14 cellular contexts compared by ENCODE assay signal in the genomic region with DNA sequence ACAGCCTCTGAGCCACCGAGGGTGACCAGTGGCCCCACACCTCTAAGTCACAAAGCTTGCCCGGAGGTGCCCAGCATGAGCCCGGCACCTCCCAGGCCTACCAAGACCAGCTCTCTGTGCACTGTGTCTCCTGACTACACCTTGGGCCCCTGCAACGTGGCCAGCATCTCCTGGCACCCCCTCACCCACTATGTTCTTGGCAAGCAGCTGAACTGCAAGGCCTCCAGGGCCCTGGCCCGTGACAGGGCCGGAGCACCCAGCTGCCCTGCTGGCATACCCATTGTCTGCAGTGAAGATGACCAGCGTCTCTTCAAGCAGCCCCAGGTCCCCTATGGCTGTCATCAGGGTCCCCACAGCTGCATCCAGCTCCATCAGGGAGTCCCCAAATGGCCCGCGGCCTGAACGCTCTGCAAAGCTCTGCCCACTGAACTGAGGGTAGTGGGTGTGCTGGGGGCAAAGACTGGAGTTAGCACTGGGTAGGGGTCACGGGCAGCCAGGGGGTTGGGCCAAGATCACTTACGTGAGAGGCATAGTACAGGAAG. TPM values are rescaled to one million over a fixed set of nuclear protein-coding genes. Genes with fewer than 3 reads are reported as not detected.
A peak's percentile ranks its signal among the peaks of the same experiment; 100 is the strongest.
DNase-seq lines count a peak whose midpoint lies in the region; ATAC-seq, FAIRE-seq and TF ChIP-seq lines count a peak whose summit lies in the region.
"Had no signal": no experiment of that assay in that cellular context is flagged by ENCODE, and none has a peak within 500 bp of the region (broad histone marks: within the 10 kb centered on the region; RNA-seq: fewer than 3 reads in every experiment).

No MANE protein-coding gene starts in this region.

- no peaks in the 10 kb centered on the region for H3K27me3 Mint-ChIP-seq in activated T-helper 1 cell treated with anti-CD3 and anti-CD28 coated beads, Interleukin-12 subunit alpha, Interleukin-12 subunit beta, Interleukin-2, Interleukin-4 antibody, amounts not matched to agents 30 ng/mL and 10 ng/mL and 1 ng/mL, durations not matched to agents 14 hours and 24 hours and 36 hours (ENCODE audit: insufficient read depth)

- POLR2A ChIA-PET in HepG2 (lab: Yijun Ruan, JAX): interaction anchor here (1.4 to 4.2 kb wide), 2 partner anchors 14 to 73 kb away, joined by 5 to 56 read pairs; no protein-coding TSS in a partner anchor

- H3K36me3 ChIP-seq in HepG2 (replicated peaks in 1 of 2; ENCODE audit: control insufficient read depth in 1 of 2, insufficient read depth in 2 of 2, low read length in 2 of 2): no peaks in the 10 kb centered on the region
- H3K36me3 ChIP-seq in right lobe of liver: no peaks in the 10 kb centered on the region
- peaks cover 0 to 27% of the 10 kb centered on the region in 2 experiments for H3K36me3 ChIP-seq in mesenchymal stem cell (ENCODE audit: control insufficient read depth in 1 of 2, insufficient read depth in 2 of 2, low read depth in 1 of 2, low read length in 2 of 2)

- H3K4me3 ChIP-seq in HepG2 (replicated peaks in 1 of 3; ENCODE audit: insufficient read depth in 1 of 3, low read depth in 2 of 3, low read length in 3 of 3) (peak overlapping the region in 1 of 3 experiments; percentile 88; a peak in 1 of 6 replicates), right lobe of liver (no peak overlapping the region), mesenchymal stem cell (ENCODE audit: insufficient read depth in 1 of 2, low read depth in 1 of 2, low read length in 2 of 2) (no peak overlapping the region)

- no peaks in the 10 kb centered on the region; a peak in 1 of 5 replicates for H3K27me3 ChIP-seq in HepG2 (ENCODE audit: control insufficient read depth in 1 of 2, insufficient read depth in 2 of 2, low read length in 2 of 2)
- H3K27me3 ChIP-seq in right lobe of liver: no peaks in the 10 kb centered on the region
- peaks cover 7 to 15% of the 10 kb centered on the region in 2 experiments for H3K27me3 ChIP-seq in mesenchymal stem cell (ENCODE audit: control insufficient read depth in 1 of 2, insufficient read depth in 1 of 2, low read length in 2 of 2)

- H2BK12ac ChIP-seq in mesenchymal stem cell (ENCODE audit: low read length in 2 of 2): no peak overlapping the region

- no peak for FAIRE-seq in HepG2 (lab: Jason Lieb, UNC)
- FAIRE-seq: islet of Langerhans had no signal

- H3K9ac ChIP-seq in HepG2 (ENCODE audit: insufficient read depth, low read depth, low read length): no peak overlapping the region
- no peak overlapping the region for H3K9ac ChIP-seq in mesenchymal stem cell (ENCODE audit: low read length)

- no peak overlapping the region for H3K14ac ChIP-seq in mesenchymal stem cell (ENCODE audit: low read length in 2 of 2)

- no peaks in the 10 kb centered on the region for H3K9me3 Mint-ChIP-seq in activated T-helper 1 cell treated with anti-CD3 and anti-CD28 coated beads, Interleukin-12 subunit alpha, Interleukin-12 subunit beta, Interleukin-2, Interleukin-4 antibody, amounts not matched to agents 30 ng/mL and 10 ng/mL and 1 ng/mL, durations not matched to agents 14 hours and 24 hours and 36 hours

- no peak for ATAC-seq in HepG2
- no peak for ATAC-seq in right lobe of liver
- ATAC-seq in HG02884 (IDR thresholded peaks at IDR 0.05; ENCODE audit: unreplicated experiment): no peak

- H3K4me1 ChIP-seq in HepG2 (ENCODE audit: insufficient read depth, low read length) (peaks cover 56% of the 10 kb centered on the region), right lobe of liver (peaks cover 0 to 19% (median 5%) of the 10 kb centered on the region in 4 donors), mesenchymal stem cell (ENCODE audit: control insufficient read depth, insufficient read depth, low read depth, low read length) (peaks cover 23% of the 10 kb centered on the region)

- intact Hi-C loops in HepG2 (cut with micrococcal nuclease; ENCODE audit: unreplicated experiment): no loop called here
- intact Hi-C loops in right lobe of liver (cut with DNase I): loop anchor here in 1 of 2 donors (5.0 kb wide), 1 partner anchor 71 kb away; no protein-coding TSS in a partner anchor
- intact Hi-C loops in activated T-helper 1 cell treated with anti-CD3 and anti-CD28 coated beads, Interleukin-12 subunit alpha, Interleukin-12 subunit beta, Interleukin-2, Interleukin-4 antibody, amounts not matched to agents 30 ng/mL and 10 ng/mL and 1 ng/mL, durations not matched to agents 14 hours and 24 hours and 36 hours (cut with micrococcal nuclease): loop anchor here (5.0 kb wide), 1 partner anchor 46 kb away; the partner anchor contains the start of gene SHANK3

- H3K4ac ChIP-seq in mesenchymal stem cell (ENCODE audit: low read depth in 1 of 2, low read length in 2 of 2): no peak overlapping the region

- H3K36me3 Mint-ChIP-seq in activated T-helper 1 cell treated with anti-CD3 and anti-CD28 coated beads, Interleukin-12 subunit alpha, Interleukin-12 subunit beta, Interleukin-2, Interleukin-4 antibody, amounts not matched to agents 30 ng/mL and 10 ng/mL and 1 ng/mL, durations not matched to agents 14 hours and 24 hours and 36 hours (ENCODE audit: low read depth): peaks cover 8% of the 10 kb centered on the region

- H3K27ac Mint-ChIP-seq in activated T-helper 1 cell treated with anti-CD3 and anti-CD28 coated beads, Interleukin-12 subunit alpha, Interleukin-12 subunit beta, Interleukin-2, Interleukin-4 antibody, amounts not matched to agents 30 ng/mL and 10 ng/mL and 1 ng/mL, durations not matched to agents 14 hours and 24 hours and 36 hours: peak overlapping the region; percentile 68

- H3K79me2 ChIP-seq in HepG2 (ENCODE audit: insufficient read depth, low read length): peaks cover 4% of the 10 kb centered on the region

- H4K91ac ChIP-seq in mesenchymal stem cell (ENCODE audit: low read length): no peak overlapping the region

- peak overlapping the region; percentile 36 for H4K8ac ChIP-seq in mesenchymal stem cell (ENCODE audit: low read length)

- H3K4me1 Mint-ChIP-seq in activated T-helper 1 cell treated with anti-CD3 and anti-CD28 coated beads, Interleukin-12 subunit alpha, Interleukin-12 subunit beta, Interleukin-2, Interleukin-4 antibody, amounts not matched to agents 30 ng/mL and 10 ng/mL and 1 ng/mL, durations not matched to agents 14 hours and 24 hours and 36 hours (ENCODE audit: low read depth): peaks cover 31% of the 10 kb centered on the region

- no peak overlapping the region for H2BK120ac ChIP-seq in mesenchymal stem cell (ENCODE audit: low read depth, low read length)

- H3K4me3 Mint-ChIP-seq in activated T-helper 1 cell treated with anti-CD3 and anti-CD28 coated beads, Interleukin-12 subunit alpha, Interleukin-12 subunit beta, Interleukin-2, Interleukin-4 antibody, amounts not matched to agents 30 ng/mL and 10 ng/mL and 1 ng/mL, durations not matched to agents 14 hours and 24 hours and 36 hours: peak overlapping the region; percentile 82

- H4K20me1 ChIP-seq in HepG2 (ENCODE audit: insufficient read depth, low read length): no peaks in the 10 kb centered on the region

- H3K9me3 ChIP-seq in HepG2 (ENCODE audit: low read length): no peaks in the 10 kb centered on the region
- H3K9me3 ChIP-seq in right lobe of liver: no peaks in the 10 kb centered on the region
- no peaks in the 10 kb centered on the region for H3K9me3 ChIP-seq in mesenchymal stem cell (ENCODE audit: control insufficient read depth, low read length)

- peak overlapping the region; percentile 90 for H3K4me2 ChIP-seq in HepG2 (ENCODE audit: low read depth, low read length)
- H3K4me2 ChIP-seq in mesenchymal stem cell (ENCODE audit: low read length, poor library complexity, severe bottlenecking): no peak overlapping the region

- DNase-seq in HepG2 (ENCODE audit: low spot score) (no peak), right lobe of liver (no peak), mesenchymal stem cell (no peak), ACHN (no peak), DMS53 (lab: John Stamatoyannopoulos, UW) (no peak)
- DNase-seq in activated T-helper 1 cell treated with anti-CD3 and anti-CD28 coated beads, Interleukin-12 subunit alpha, Interleukin-12 subunit beta, Interleukin-2, Interleukin-4 antibody, amounts not matched to agents 30 ng/mL and 10 ng/mL and 1 ng/mL, durations not matched to agents 14 hours and 24 hours and 36 hours (ENCODE audit: low spot score): no peak
- DNase-seq in activated CD8-positive, alpha-beta memory T cell treated with anti-CD3 and anti-CD28 coated beads, Interleukin-2, amount 50 U/mL, for 4 hours: no peak
- DNase-seq: MM.1S; NCI-H446 treated with DMSO at 0.1 percent for 48 hours; occipital lobe; SHP77 treated with DMSO at 0.1 percent for 48 hours; stimulated activated CD4-positive, alpha-beta T cell treated with anti-CD3 and anti-CD28 coated beads, Interleukin-2, amount 100 ng/mL, for 24 hours had no signal

- H2AFZ ChIP-seq in HepG2 (ENCODE audit: low read length) (no peak overlapping the region), mesenchymal stem cell (ENCODE audit: low read depth, low read length) (no peak overlapping the region)

- no peak for TF ChIP-seq RAD21 in HepG2 (CRISPR knock-in tag; IDR thresholded peaks at IDR 0.05)

- BruUV-seq in HepG2 (replicated peaks; lab: Mats Ljungman, UMichigan): no TSS peak

- CTCF ChIA-PET in HepG2 (lab: Yijun Ruan, JAX; ENCODE audit: low intra/inter-chr PET ratio, low total read pairs): interaction anchor here (1.1 kb wide), 1 partner anchor 65 kb away, joined by 5 read pairs; no protein-coding TSS in a partner anchor

- TF ChIP-seq EP300 in HepG2 (IDR thresholded peaks at IDR 0.05; ENCODE audit: low read depth in 2 of 2, low read length in 2 of 2): no peak
- no peak for TF ChIP-seq EP300 in HepG2 (CRISPR knock-in tag; IDR thresholded peaks at IDR 0.05; ENCODE audit: borderline replicate concordance)

- H3K23ac ChIP-seq in mesenchymal stem cell (ENCODE audit: low read length in 2 of 2): no peak overlapping the region

- in situ Hi-C loops in HepG2 (cut with HindIII; ENCODE audit: extremely low pct_ligation_motif_present, low pct_unique_long_range_greater_than_20kb): loop anchor here (5.0 kb wide), 1 partner anchor 71 kb away; no protein-coding TSS in a partner anchor
- in situ Hi-C loops in ACHN (cut with HindIII; ENCODE audit: low pct_ligation_motif_present, low pct_unique_long_range_greater_than_20kb, low sequenced_read_pairs): no loop called here

- H2BK15ac ChIP-seq in mesenchymal stem cell (ENCODE audit: low read depth, poor library complexity, severe bottlenecking): no peak overlapping the region

- 95% methylated on average over 5 of the region's 12 CpGs for WGBS in HepG2 (ENCODE audit: low lambda C conversion rate)
- WGBS in right lobe of liver (ENCODE audit: insufficient coverage, low coverage, low lambda C conversion rate, missing lambda C conversion rate): 92% methylated on average over 4 of the region's 12 CpGs
- 89% methylated on average over 12 of the region's 12 CpGs for WGBS in mesenchymal stem cell

- H3K27ac ChIP-seq in HepG2 (ENCODE audit: extremely low read length, insufficient read depth, low read length): no peak overlapping the region
- no peak overlapping the region for H3K27ac ChIP-seq in right lobe of liver
- H3K27ac ChIP-seq in mesenchymal stem cell (ENCODE audit: low read length, poor library complexity, severe bottlenecking): no peak overlapping the region

- H3K79me1 ChIP-seq in mesenchymal stem cell (replicated peaks; ENCODE audit: low read length, poor library complexity, severe bottlenecking): peaks cover 21% of the 10 kb centered on the region

- TF ChIP-seq CTCF in HepG2 (CRISPR knock-in tag; IDR thresholded peaks at IDR 0.05) (no peak), right lobe of liver (IDR thresholded peaks at IDR 0.05) (no peak)

- H2BK5ac ChIP-seq in mesenchymal stem cell (ENCODE audit: low read depth, low read length, poor library complexity, severe bottlenecking): no peak overlapping the region

- no peak overlapping the region for H3K18ac ChIP-seq in mesenchymal stem cell (ENCODE audit: low read depth in 1 of 2, low read length in 2 of 2)

- H2AK5ac ChIP-seq in mesenchymal stem cell (ENCODE audit: low read length, severe bottlenecking): no peak overlapping the region

- TF ChIP-seq POLR2A in HepG2 (IDR thresholded peaks at IDR 0.05; ENCODE audit: insufficient read depth in 1 of 2, low read depth in 2 of 2, low read length in 2 of 2) (no peak), right lobe of liver (IDR thresholded peaks at IDR 0.05) (no peak)

RNA-seq across cellular contexts. Expression of gene ARSA, which starts 1.6 kb away (rescaled TPM):
- 3.8 and 9.0 TPM in 2 replicates for total RNA-seq in HepG2 (2016; rRNA removed; fragmentation: Illumina TruSeq; extraction: Trizol)
- total RNA-seq in HepG2 (2016; cell fraction: cytosol; rRNA removed; fragmentation: Illumina TruSeq; extraction: Trizol; ENCODE audit: low read depth): 1.6 and 2.0 TPM in 2 replicates
- total RNA-seq in HepG2 (2016; cell fraction: insoluble cytoplasmic fraction; rRNA removed; fragmentation: Illumina TruSeq; extraction: Trizol): 3.7 and 9.9 TPM in 2 replicates
- total RNA-seq in HepG2 (2016; cell fraction: membrane; rRNA removed; fragmentation: Illumina TruSeq; extraction: Trizol): 2.6 and 3.5 TPM in 2 replicates
- 11.3 and 13.3 TPM in 2 replicates for total RNA-seq in HepG2 (2016; cell fraction: nucleus; rRNA removed; fragmentation: Illumina TruSeq; extraction: Trizol)
- polyA plus RNA-seq in HepG2 (2011; rRNA removed): 11.5 and 19.0 TPM in 2 replicates
- polyA plus RNA-seq in HepG2 (2011; cell fraction: cytosol; rRNA removed): 5.2 and 7.9 TPM in 2 replicates
- 58.3 and 62.0 TPM in 2 replicates for polyA plus RNA-seq in HepG2 (2011; cell fraction: nucleus; rRNA removed)
- polyA plus RNA-seq in HepG2 (2012): 11.0 and 15.5 TPM in 2 replicates
- polyA plus RNA-seq in HepG2 (2016; cell fraction: cytosol; fragmentation: Illumina TruSeq; extraction: Trizol; ENCODE audit: low read depth): 2.4 and 2.9 TPM in 2 replicates
- polyA plus RNA-seq in HepG2 (2016; cell fraction: insoluble cytoplasmic fraction; fragmentation: Illumina TruSeq; extraction: Trizol; ENCODE audit: low read depth): 4.2 and 5.5 TPM in 2 replicates
- polyA plus RNA-seq in HepG2 (2016; cell fraction: membrane; fragmentation: Illumina TruSeq; extraction: Trizol; ENCODE audit: low read depth): 3.1 and 3.4 TPM in 2 replicates
- 25.4 and 29.9 TPM in 2 replicates for polyA plus RNA-seq in HepG2 (2016; cell fraction: nucleus; fragmentation: Illumina TruSeq; extraction: Trizol; ENCODE audit: insufficient read depth, low read depth)
- polyA minus RNA-seq in HepG2 (2011; rRNA and poly(A)+ RNA removed; ENCODE audit: low replicate concordance): 2.0 and 19.4 TPM in 2 replicates
- polyA minus RNA-seq in HepG2 (2011; cell fraction: cytosol; rRNA and poly(A)+ RNA removed): 6.5 and 8.6 TPM in 2 replicates
- 7.1 and 7.6 TPM in 2 replicates for polyA minus RNA-seq in HepG2 (2011; cell fraction: nucleus; rRNA and poly(A)+ RNA removed)
- 10 to 100 TPM; 20.8 to 47.3 (median 38.6) TPM for total RNA-seq in right lobe of liver
- 26.2 and 27.3 TPM in 2 replicates for total RNA-seq in activated T-helper 1 cell treated with anti-CD3 and anti-CD28 coated beads, Interleukin-12 subunit alpha, Interleukin-12 subunit beta, Interleukin-2, Interleukin-4 antibody, amounts not matched to agents 30 ng/mL and 10 ng/mL and 1 ng/mL, durations not matched to agents 14 hours and 24 hours and 36 hours
- 31.0 TPM for polyA plus RNA-seq in mesenchymal stem cell (2013, experiment 1 of 2)
- polyA plus RNA-seq in mesenchymal stem cell (2013, experiment 2 of 2): 30.2 TPM

RNA-seq across cellular contexts. Expression of gene MAPK8IP2, which starts 25.8 kb away (rescaled TPM):
- 2.1 and 2.6 TPM in 2 replicates for total RNA-seq in HepG2 (2016; rRNA removed; fragmentation: Illumina TruSeq; extraction: Trizol)
- 0.10 and 0.18 TPM in 2 replicates for total RNA-seq in HepG2 (2016; cell fraction: cytosol; rRNA removed; fragmentation: Illumina TruSeq; extraction: Trizol; ENCODE audit: low read depth)
- 1.6 and 2.3 TPM in 2 replicates for total RNA-seq in HepG2 (2016; cell fraction: insoluble cytoplasmic fraction; rRNA removed; fragmentation: Illumina TruSeq; extraction: Trizol)
- total RNA-seq in HepG2 (2016; cell fraction: membrane; rRNA removed; fragmentation: Illumina TruSeq; extraction: Trizol): 0.65 and 0.77 TPM in 2 replicates
- 1.8 and 2.3 TPM in 2 replicates for total RNA-seq in HepG2 (2016; cell fraction: nucleus; rRNA removed; fragmentation: Illumina TruSeq; extraction: Trizol)
- polyA plus RNA-seq in HepG2 (2011; rRNA removed): 1.3 and 2.2 TPM in 2 replicates
- polyA plus RNA-seq in HepG2 (2011; cell fraction: cytosol; rRNA removed): 1.2 TPM in 2 replicates
- polyA plus RNA-seq in HepG2 (2011; cell fraction: nucleus; rRNA removed): 4.1 and 4.5 TPM in 2 replicates
- 0.87 and 1.2 TPM in 2 replicates for polyA plus RNA-seq in HepG2 (2012)
- 0.20 TPM in 2 replicates for polyA plus RNA-seq in HepG2 (2016; cell fraction: cytosol; fragmentation: Illumina TruSeq; extraction: Trizol; ENCODE audit: low read depth)
- 1.7 and 2.3 TPM in 2 replicates for polyA plus RNA-seq in HepG2 (2016; cell fraction: insoluble cytoplasmic fraction; fragmentation: Illumina TruSeq; extraction: Trizol; ENCODE audit: low read depth)
- 0.47 and 0.71 TPM in 2 replicates for polyA plus RNA-seq in HepG2 (2016; cell fraction: membrane; fragmentation: Illumina TruSeq; extraction: Trizol; ENCODE audit: low read depth)
- polyA plus RNA-seq in HepG2 (2016; cell fraction: nucleus; fragmentation: Illumina TruSeq; extraction: Trizol; ENCODE audit: insufficient read depth, low read depth): 3.0 and 3.2 TPM in 2 replicates
- 3.4 TPM in 1 of 2 replicates, not detected in the other for polyA minus RNA-seq in HepG2 (2011; rRNA and poly(A)+ RNA removed; ENCODE audit: low replicate concordance)
- 1.5 and 2.2 TPM in 2 replicates for polyA minus RNA-seq in HepG2 (2011; cell fraction: cytosol; rRNA and poly(A)+ RNA removed)
- 1.4 and 1.5 TPM in 2 replicates for polyA minus RNA-seq in HepG2 (2011; cell fraction: nucleus; rRNA and poly(A)+ RNA removed)
- total RNA-seq in right lobe of liver: 1 to 10 TPM in 1 of 6 experiments, under 1 TPM in 5; 0.15 to 1.7 (median 0.45) TPM
- total RNA-seq in activated T-helper 1 cell treated with anti-CD3 and anti-CD28 coated beads, Interleukin-12 subunit alpha, Interleukin-12 subunit beta, Interleukin-2, Interleukin-4 antibody, amounts not matched to agents 30 ng/mL and 10 ng/mL and 1 ng/mL, durations not matched to agents 14 hours and 24 hours and 36 hours: 0.08 and 0.17 TPM in 2 replicates
- polyA plus RNA-seq in mesenchymal stem cell (2013, experiment 1 of 2): 0.87 TPM
- 0.78 TPM for polyA plus RNA-seq in mesenchymal stem cell (2013, experiment 2 of 2)

RNA-seq across cellular contexts. Expression of gene CHKB, which starts 43.7 kb away (rescaled TPM):
- total RNA-seq in HepG2 (2016; rRNA removed; fragmentation: Illumina TruSeq; extraction: Trizol): 9.9 and 24.5 TPM in 2 replicates
- total RNA-seq in HepG2 (2016; cell fraction: cytosol; rRNA removed; fragmentation: Illumina TruSeq; extraction: Trizol; ENCODE audit: low read depth): 17.8 and 21.3 TPM in 2 replicates
- 10.7 and 27.7 TPM in 2 replicates for total RNA-seq in HepG2 (2016; cell fraction: insoluble cytoplasmic fraction; rRNA removed; fragmentation: Illumina TruSeq; extraction: Trizol)
- 16.6 and 17.3 TPM in 2 replicates for total RNA-seq in HepG2 (2016; cell fraction: membrane; rRNA removed; fragmentation: Illumina TruSeq; extraction: Trizol)
- total RNA-seq in HepG2 (2016; cell fraction: nucleus; rRNA removed; fragmentation: Illumina TruSeq; extraction: Trizol): 27.3 and 33.6 TPM in 2 replicates
- polyA plus RNA-seq in HepG2 (2011; rRNA removed): 42.7 and 43.1 TPM in 2 replicates
- polyA plus RNA-seq in HepG2 (2011; cell fraction: cytosol; rRNA removed): 11.7 and 13.0 TPM in 2 replicates
- polyA plus RNA-seq in HepG2 (2011; cell fraction: nucleus; rRNA removed): 163 and 176 TPM in 2 replicates
- 20.9 and 22.0 TPM in 2 replicates for polyA plus RNA-seq in HepG2 (2012)
- 10.7 and 12.5 TPM in 2 replicates for polyA plus RNA-seq in HepG2 (2016; cell fraction: cytosol; fragmentation: Illumina TruSeq; extraction: Trizol; ENCODE audit: low read depth)
- polyA plus RNA-seq in HepG2 (2016; cell fraction: insoluble cytoplasmic fraction; fragmentation: Illumina TruSeq; extraction: Trizol; ENCODE audit: low read depth): 10.1 and 10.6 TPM in 2 replicates
- 12.3 and 13.1 TPM in 2 replicates for polyA plus RNA-seq in HepG2 (2016; cell fraction: membrane; fragmentation: Illumina TruSeq; extraction: Trizol; ENCODE audit: low read depth)
- 91.8 and 97.4 TPM in 2 replicates for polyA plus RNA-seq in HepG2 (2016; cell fraction: nucleus; fragmentation: Illumina TruSeq; extraction: Trizol; ENCODE audit: insufficient read depth, low read depth)
- 12.9 and 13.6 TPM in 2 replicates for polyA minus RNA-seq in HepG2 (2011; rRNA and poly(A)+ RNA removed; ENCODE audit: low replicate concordance)
- 3.1 TPM in 2 replicates for polyA minus RNA-seq in HepG2 (2011; cell fraction: cytosol; rRNA and poly(A)+ RNA removed)
- 20.0 and 26.5 TPM in 2 replicates for polyA minus RNA-seq in HepG2 (2011; cell fraction: nucleus; rRNA and poly(A)+ RNA removed)
- 10 to 100 TPM; 10.9 to 43.4 (median 26.7) TPM for total RNA-seq in right lobe of liver
- 81.0 and 88.7 TPM in 2 replicates for total RNA-seq in activated T-helper 1 cell treated with anti-CD3 and anti-CD28 coated beads, Interleukin-12 subunit alpha, Interleukin-12 subunit beta, Interleukin-2, Interleukin-4 antibody, amounts not matched to agents 30 ng/mL and 10 ng/mL and 1 ng/mL, durations not matched to agents 14 hours and 24 hours and 36 hours
- 47.1 TPM for polyA plus RNA-seq in mesenchymal stem cell (2013, experiment 1 of 2)
- 42.3 TPM for polyA plus RNA-seq in mesenchymal stem cell (2013, experiment 2 of 2)

RNA-seq across cellular contexts. Expression of gene SHANK3, which starts 46.2 kb away (rescaled TPM):
- total RNA-seq in HepG2 (2016; rRNA removed; fragmentation: Illumina TruSeq; extraction: Trizol) (1.9 and 2.9 TPM in 2 replicates), right lobe of liver (10 to 100 TPM in 5 of 6 experiments, 1 to 10 TPM in 1; 9.7 to 16.0 (median 14.8) TPM)
- total RNA-seq in HepG2 (2016; cell fraction: cytosol; rRNA removed; fragmentation: Illumina TruSeq; extraction: Trizol; ENCODE audit: low read depth): 0.79 and 1.0 TPM in 2 replicates
- total RNA-seq in HepG2 (2016; cell fraction: insoluble cytoplasmic fraction; rRNA removed; fragmentation: Illumina TruSeq; extraction: Trizol): 1.7 and 2.9 TPM in 2 replicates
- total RNA-seq in HepG2 (2016; cell fraction: membrane; rRNA removed; fragmentation: Illumina TruSeq; extraction: Trizol): 2.3 TPM in 2 replicates
- 2.9 and 3.7 TPM in 2 replicates for total RNA-seq in HepG2 (2016; cell fraction: nucleus; rRNA removed; fragmentation: Illumina TruSeq; extraction: Trizol)
- polyA plus RNA-seq in HepG2 (2011; rRNA removed): 4.6 and 6.5 TPM in 2 replicates
- polyA plus RNA-seq in HepG2 (2011; cell fraction: cytosol; rRNA removed): 3.0 and 3.9 TPM in 2 replicates
- polyA plus RNA-seq in HepG2 (2011; cell fraction: nucleus; rRNA removed): 25.0 and 33.1 TPM in 2 replicates
- polyA plus RNA-seq in HepG2 (2012): 7.9 and 8.7 TPM in 2 replicates
- polyA plus RNA-seq in HepG2 (2016; cell fraction: cytosol; fragmentation: Illumina TruSeq; extraction: Trizol; ENCODE audit: low read depth): 0.66 and 0.71 TPM in 2 replicates
- 3.0 and 4.2 TPM in 2 replicates for polyA plus RNA-seq in HepG2 (2016; cell fraction: insoluble cytoplasmic fraction; fragmentation: Illumina TruSeq; extraction: Trizol; ENCODE audit: low read depth)
- 1.6 and 1.9 TPM in 2 replicates for polyA plus RNA-seq in HepG2 (2016; cell fraction: membrane; fragmentation: Illumina TruSeq; extraction: Trizol; ENCODE audit: low read depth)
- polyA plus RNA-seq in HepG2 (2016; cell fraction: nucleus; fragmentation: Illumina TruSeq; extraction: Trizol; ENCODE audit: insufficient read depth, low read depth): 14.0 and 17.0 TPM in 2 replicates
- 0.07 and 4.8 TPM in 2 replicates for polyA minus RNA-seq in HepG2 (2011; rRNA and poly(A)+ RNA removed; ENCODE audit: low replicate concordance)
- 5.2 and 5.4 TPM in 2 replicates for polyA minus RNA-seq in HepG2 (2011; cell fraction: cytosol; rRNA and poly(A)+ RNA removed)
- 5.8 and 5.9 TPM in 2 replicates for polyA minus RNA-seq in HepG2 (2011; cell fraction: nucleus; rRNA and poly(A)+ RNA removed)
- 0.05 and 0.10 TPM in 2 replicates for total RNA-seq in activated T-helper 1 cell treated with anti-CD3 and anti-CD28 coated beads, Interleukin-12 subunit alpha, Interleukin-12 subunit beta, Interleukin-2, Interleukin-4 antibody, amounts not matched to agents 30 ng/mL and 10 ng/mL and 1 ng/mL, durations not matched to agents 14 hours and 24 hours and 36 hours
- 2.1 TPM for polyA plus RNA-seq in mesenchymal stem cell (2013, experiment 1 of 2)
- polyA plus RNA-seq in mesenchymal stem cell (2013, experiment 2 of 2): 2.1 TPM

RNA-seq across cellular contexts. Expression of gene CPT1B, which starts 48.2 kb away (rescaled TPM):
- 2.3 and 9.2 TPM in 2 replicates for total RNA-seq in HepG2 (2016; rRNA removed; fragmentation: Illumina TruSeq; extraction: Trizol)
- total RNA-seq in HepG2 (2016; cell fraction: cytosol; rRNA removed; fragmentation: Illumina TruSeq; extraction: Trizol; ENCODE audit: low read depth): 0.91 and 1.5 TPM in 2 replicates
- 1.4 and 10.1 TPM in 2 replicates for total RNA-seq in HepG2 (2016; cell fraction: insoluble cytoplasmic fraction; rRNA removed; fragmentation: Illumina TruSeq; extraction: Trizol)
- total RNA-seq in HepG2 (2016; cell fraction: membrane; rRNA removed; fragmentation: Illumina TruSeq; extraction: Trizol): 1.9 and 2.4 TPM in 2 replicates
- 11.6 and 16.2 TPM in 2 replicates for total RNA-seq in HepG2 (2016; cell fraction: nucleus; rRNA removed; fragmentation: Illumina TruSeq; extraction: Trizol)
- 19.5 and 26.5 TPM in 2 replicates for polyA plus RNA-seq in HepG2 (2011; rRNA removed)
- 4.5 and 5.2 TPM in 2 replicates for polyA plus RNA-seq in HepG2 (2011; cell fraction: cytosol; rRNA removed)
- 177 and 200 TPM in 2 replicates for polyA plus RNA-seq in HepG2 (2011; cell fraction: nucleus; rRNA removed)
- polyA plus RNA-seq in HepG2 (2012): 15.0 and 23.3 TPM in 2 replicates
- 0.49 and 0.80 TPM in 2 replicates for polyA plus RNA-seq in HepG2 (2016; cell fraction: cytosol; fragmentation: Illumina TruSeq; extraction: Trizol; ENCODE audit: low read depth)
- polyA plus RNA-seq in HepG2 (2016; cell fraction: insoluble cytoplasmic fraction; fragmentation: Illumina TruSeq; extraction: Trizol; ENCODE audit: low read depth): 2.0 and 2.6 TPM in 2 replicates
- polyA plus RNA-seq in HepG2 (2016; cell fraction: membrane; fragmentation: Illumina TruSeq; extraction: Trizol; ENCODE audit: low read depth): 1.7 and 2.0 TPM in 2 replicates
- polyA plus RNA-seq in HepG2 (2016; cell fraction: nucleus; fragmentation: Illumina TruSeq; extraction: Trizol; ENCODE audit: insufficient read depth, low read depth): 62.6 and 63.1 TPM in 2 replicates
- 7.0 and 8.4 TPM in 2 replicates for polyA minus RNA-seq in HepG2 (2011; rRNA and poly(A)+ RNA removed; ENCODE audit: low replicate concordance)
- 0.79 and 1.7 TPM in 2 replicates for polyA minus RNA-seq in HepG2 (2011; cell fraction: cytosol; rRNA and poly(A)+ RNA removed)
- 21.3 and 22.5 TPM in 2 replicates for polyA minus RNA-seq in HepG2 (2011; cell fraction: nucleus; rRNA and poly(A)+ RNA removed)
- 10 to 100 TPM in 5 of 6 experiments, 1 to 10 TPM in 1; 3.8 to 30.7 (median 13.0) TPM for total RNA-seq in right lobe of liver
- total RNA-seq in activated T-helper 1 cell treated with anti-CD3 and anti-CD28 coated beads, Interleukin-12 subunit alpha, Interleukin-12 subunit beta, Interleukin-2, Interleukin-4 antibody, amounts not matched to agents 30 ng/mL and 10 ng/mL and 1 ng/mL, durations not matched to agents 14 hours and 24 hours and 36 hours: 65.6 and 68.2 TPM in 2 replicates
- polyA plus RNA-seq in mesenchymal stem cell (2013, experiment 1 of 2): 8.8 TPM
- 8.1 TPM for polyA plus RNA-seq in mesenchymal stem cell (2013, experiment 2 of 2)
